In the genomic region with DNA sequence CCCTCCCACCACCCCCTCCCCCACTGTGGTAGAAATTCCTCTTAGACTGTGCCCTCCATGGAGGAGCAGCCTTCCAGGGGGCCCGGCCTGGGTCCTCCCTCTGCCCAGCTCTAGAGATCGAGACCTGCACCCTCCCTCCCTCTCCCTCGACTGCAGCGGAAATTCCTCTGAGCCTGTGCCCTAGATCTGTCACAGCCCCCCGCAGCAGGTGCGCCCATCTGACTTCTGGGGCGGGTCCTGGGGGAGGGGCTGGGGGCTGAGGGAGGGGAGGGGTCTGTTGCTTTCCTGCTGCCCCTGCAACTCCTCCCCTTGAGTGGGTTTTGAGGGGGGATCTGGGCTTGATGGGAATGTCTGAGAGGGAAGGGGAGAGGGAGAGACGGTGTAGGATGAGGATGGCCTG, we compare ENCODE assay signal across 21 cellular contexts.
"Had no signal": no experiment of that assay in that cellular context is flagged by ENCODE, and none has a peak within 500 bp of the region (broad histone marks: within the 10 kb centered on the region; RNA-seq: fewer than 3 reads in every experiment).

No MANE protein-coding gene starts in this region.

- H3K27ac ChIP-seq: brain microvascular endothelial cell, neutrophil, thyroid gland had no signal

- DNase-seq: activated CD4-positive, alpha-beta T cell treated with anti-CD3 and anti-CD28 coated beads for 48 hours; activated CD4-positive, CD25-positive, alpha-beta regulatory T cell; activated CD8-positive, alpha-beta T cell treated with anti-CD3 and anti-CD28 coated beads for 36 hours; activated naive CD4-positive, alpha-beta T cell treated with anti-CD3 and anti-CD28 coated beads for 36 hours; activated T-cell treated with anti-CD3 and anti-CD28 coated beads, Interleukin-2, amount 50 U/mL, for 1 hour; anterior cingulate cortex; brain microvascular endothelial cell; central memory CD4-positive, alpha-beta T cell; colonic mucosa; erythroblast; foreskin melanocyte; hypothalamus; kidney glomerular epithelial cell; left ventricle myocardium superior; naive thymus-derived CD4-positive, alpha-beta T cell; spleen; stimulated activated CD4-positive, alpha-beta T cell treated with anti-CD3 and anti-CD28 coated beads, Interleukin-4, amount 100 ng/mL, for 4 hours; T-cell; thyroid gland had no signal

- H3K9me3 ChIP-seq: colonic mucosa, neutrophil, pancreas, spleen, thyroid gland had no signal

- H3K36me3 ChIP-seq: brain microvascular endothelial cell, colonic mucosa, neutrophil, pancreas, spleen, thyroid gland had no signal

- H3K4me3 ChIP-seq: colonic mucosa, pancreas, spleen, thyroid gland had no signal

- H3K4me1 ChIP-seq: thyroid gland had no signal

- H3K27me3 ChIP-seq: brain microvascular endothelial cell, colonic mucosa, neutrophil, pancreas, spleen, thyroid gland had no signal
